ENCODE assay signal across 9 cellular contexts in the genomic region with DNA sequence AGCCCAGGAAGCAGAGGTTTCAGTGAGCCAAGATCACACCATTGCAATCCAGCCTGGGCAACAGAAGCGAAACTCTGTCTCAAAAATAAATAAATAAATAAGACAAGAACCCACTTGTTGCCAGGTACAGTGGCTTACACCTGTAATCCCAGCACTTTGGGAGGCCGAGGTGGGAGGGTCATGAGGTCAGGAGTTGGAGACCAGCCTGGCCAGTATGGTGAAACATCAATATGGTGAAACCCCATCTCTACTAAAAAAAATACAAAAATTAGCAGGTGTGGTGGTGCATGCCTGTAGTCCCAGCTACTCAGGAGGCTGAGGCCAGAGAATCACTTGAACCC. TPM values are rescaled to one million over a fixed set of nuclear protein-coding genes. Genes with fewer than 3 reads are reported as not detected.
DNase-seq lines count a peak whose midpoint lies in the region; TF ChIP-seq lines count a peak whose summit lies in the region.
"Not testable (repeated sequence)": the region's sequence is repeated elsewhere in the genome, so short reads cannot be mapped to it uniquely, and the experiment has no call there.
"Had no signal": no experiment of that assay in that cellular context is flagged by ENCODE, and none has a peak within 500 bp of the region (broad histone marks: within the 10 kb centered on the region; RNA-seq: fewer than 3 reads in every experiment).

No MANE protein-coding gene starts in this region.

- POLR2A ChIA-PET in A673 (lab: Charles Lee; ENCODE audit: low non-redundant PET): not testable (repeated sequence)
- POLR2A ChIA-PET in RWPE1 (lab: Yijun Ruan, JAX; ENCODE audit: low non-redundant PET): interaction anchor here (0.6 kb wide), 1 partner anchor 55 kb away, joined by 3 read pairs; no protein-coding TSS in a partner anchor

- not testable (repeated sequence) for H3K36me3 ChIP-seq in A673 (ENCODE audit: insufficient read depth, low read length, poor library complexity, severe bottlenecking); H7 (replicated peaks; ENCODE audit: control insufficient read depth, insufficient read depth, low read length); right atrium auricular region; muscle layer of colon (ENCODE audit: insufficient read depth, low read length); skeletal muscle satellite cell (ENCODE audit: insufficient read depth, low read length)

- H3K27ac Mint-ChIP-seq in activated naive CD4-positive, alpha-beta T cell treated with anti-CD3 and anti-CD28 coated beads for 36 hours: not testable (repeated sequence)

- H3K4me1 Mint-ChIP-seq in activated naive CD4-positive, alpha-beta T cell treated with anti-CD3 and anti-CD28 coated beads for 36 hours (ENCODE audit: low read depth): peaks cover 33% of the 10 kb centered on the region

- H3K27me3 Mint-ChIP-seq in activated naive CD4-positive, alpha-beta T cell treated with anti-CD3 and anti-CD28 coated beads for 36 hours (ENCODE audit: low read depth): not testable (repeated sequence)

- H3K4me3 ChIP-seq in A673 (ENCODE audit: low read depth, low read length, poor library complexity, severe bottlenecking): peak overlapping the region; percentile 75
- H3K4me3 ChIP-seq in H7 (ENCODE audit: insufficient read depth, low read depth, low read length): peak overlapping the region; percentile 73
- peak overlapping the region; percentile 100 for H3K4me3 ChIP-seq in coronary artery
- H3K4me3 ChIP-seq in right atrium auricular region: peak overlapping the region; percentile 93 to 94
- H3K4me3 ChIP-seq in muscle layer of colon (ENCODE audit: low read depth in 1 of 2, low read length in 2 of 2): peak overlapping the region; percentile 51 to 66
- peak overlapping the region; percentile 79 for H3K4me3 ChIP-seq in skeletal muscle satellite cell (ENCODE audit: low read length)

- H3K4me3 Mint-ChIP-seq in activated naive CD4-positive, alpha-beta T cell treated with anti-CD3 and anti-CD28 coated beads for 36 hours: peak overlapping the region; percentile 78

- H3K27me3 ChIP-seq in A673 (replicated peaks; ENCODE audit: insufficient read depth, low read depth, low read length, poor library complexity); H7 (ENCODE audit: control insufficient read depth, insufficient read depth, low read length); right atrium auricular region; muscle layer of colon (ENCODE audit: control insufficient read depth in 1 of 2, insufficient read depth in 2 of 2, low read length in 2 of 2); skeletal muscle satellite cell (ENCODE audit: control insufficient read depth, insufficient read depth, low read length): not testable (repeated sequence)

- peak overlapping the region; percentile 97 for H3K4me2 ChIP-seq in skeletal muscle satellite cell (ENCODE audit: low read length)

- not testable (repeated sequence) for BruUV-seq in A673 (replicated peaks; lab: Mats Ljungman, UMichigan)

- not testable (repeated sequence) for H3K9me3 ChIP-seq in A673 (ENCODE audit: low read depth, low read length, poor library complexity, severe bottlenecking); right atrium auricular region; muscle layer of colon (ENCODE audit: low read length); skeletal muscle satellite cell (replicated peaks; ENCODE audit: low read length)

- TF ChIP-seq CTCF in A673 (conservative IDR thresholded peaks at IDR 0.05; ENCODE audit: low read depth, low read length); RWPE1 (conservative IDR thresholded peaks at IDR 0.05; ENCODE audit: low read depth); coronary artery (IDR thresholded peaks at IDR 0.05); right atrium auricular region (IDR thresholded peaks at IDR 0.05): not testable (repeated sequence)

- DNase-seq in A673 (ENCODE audit: low spot score); H7; RWPE1 (ENCODE audit: low spot score); activated naive CD4-positive, alpha-beta T cell treated with anti-CD3 and anti-CD28 coated beads for 36 hours; coronary artery (ENCODE audit: low spot score); right atrium auricular region (ENCODE audit: low spot score): not testable (repeated sequence)

- H3K27ac ChIP-seq in A673 (ENCODE audit: low read depth, low read length, poor library complexity, severe bottlenecking) (peak overlapping the region; percentile 74), RWPE1 (peak overlapping the region; percentile 79), coronary artery (peak overlapping the region; percentile 91 to 93), right atrium auricular region (peak overlapping the region; percentile 93 to 95), muscle layer of colon (ENCODE audit: low read depth, low read length) (peak overlapping the region; percentile 83)

- H3K9ac ChIP-seq in muscle layer of colon (ENCODE audit: low read length): peak overlapping the region; percentile 44
- H3K9ac ChIP-seq in skeletal muscle satellite cell (ENCODE audit: low read depth, low read length): peak overlapping the region; percentile 87

- CTCF ChIA-PET in A673 (lab: Charles Lee); RWPE1 (lab: Yijun Ruan, JAX): not testable (repeated sequence)
- CTCF ChIA-PET in activated naive CD4-positive, alpha-beta T cell treated with anti-CD3 and anti-CD28 coated beads for 36 hours (lab: Charles Lee): interaction anchor here (0.6 kb wide), 1 partner anchor 476 kb away, joined by 3 read pairs; no protein-coding TSS in a partner anchor

- H3K9me3 Mint-ChIP-seq in activated naive CD4-positive, alpha-beta T cell treated with anti-CD3 and anti-CD28 coated beads for 36 hours: not testable (repeated sequence)

- H3K4me1 ChIP-seq in A673 (ENCODE audit: insufficient read depth, low read length, poor library complexity, severe bottlenecking): peaks cover 12% of the 10 kb centered on the region
- peaks cover 0 to 43% of the 10 kb centered on the region in 2 donors for H3K4me1 ChIP-seq in right atrium auricular region
- H3K4me1 ChIP-seq in muscle layer of colon (ENCODE audit: insufficient read depth, low read length): peaks cover 17% of the 10 kb centered on the region
- H3K4me1 ChIP-seq in skeletal muscle satellite cell (ENCODE audit: control insufficient read depth, insufficient read depth, low read length): peaks cover 17% of the 10 kb centered on the region

- intact Hi-C loops in A673 (cut with micrococcal nuclease; ENCODE audit: unreplicated experiment): not testable (repeated sequence)
- intact Hi-C loops in activated naive CD4-positive, alpha-beta T cell treated with anti-CD3 and anti-CD28 coated beads for 36 hours (cut with micrococcal nuclease): loop anchor here (1.0 to 2.0 kb wide), 3 partner anchors 24 to 188 kb away; partner anchors contain the start of genes C19orf44, CALR3, MED26 and SMIM7

- H3K36me3 Mint-ChIP-seq in activated naive CD4-positive, alpha-beta T cell treated with anti-CD3 and anti-CD28 coated beads for 36 hours (ENCODE audit: low read depth): not testable (repeated sequence)

RNA-seq across cellular contexts. Expression of gene EPS15L1, which starts 0.8 kb away (rescaled TPM):
- total RNA-seq in A673 (2021) (74.4 and 76.8 TPM in 2 replicates), right atrium auricular region (10 to 100 TPM; 24.0 to 27.4 TPM)
- 12.3 and 13.1 TPM in 2 replicates for total RNA-seq in H7 (2014; rRNA removed; shearing (Covaris generic))
- 10 to 100 TPM; 17.3 to 21.0 TPM for total RNA-seq in activated naive CD4-positive, alpha-beta T cell treated with anti-CD3 and anti-CD28 coated beads for 36 hours
- total RNA-seq in skeletal muscle satellite cell (2012; rRNA removed): 13.3 and 14.4 TPM in 2 replicates

RNA-seq across cellular contexts. Expression of gene CALR3, which starts 23.4 kb away (rescaled TPM):
- total RNA-seq in A673 (2021): not detected in 2 replicates
- 0.52 and 0.97 TPM in 2 replicates for total RNA-seq in H7 (2014; rRNA removed; shearing (Covaris generic))
- not detected for total RNA-seq in activated naive CD4-positive, alpha-beta T cell treated with anti-CD3 and anti-CD28 coated beads for 36 hours
- not detected for total RNA-seq in right atrium auricular region
- 0.25 TPM in 1 of 2 replicates, not detected in the other for total RNA-seq in skeletal muscle satellite cell (2012; rRNA removed)
- total RNA-seq: left colon had no signal

RNA-seq across cellular contexts. Expression of gene C19orf44, which starts 23.7 kb away (rescaled TPM):
- total RNA-seq in A673 (2021) (8.3 and 9.8 TPM in 2 replicates), right atrium auricular region (1 to 10 TPM; 2.3 to 6.0 TPM)
- total RNA-seq in H7 (2014; rRNA removed; shearing (Covaris generic)): 3.6 and 4.7 TPM in 2 replicates
- 1 to 10 TPM; 2.1 to 2.6 TPM for total RNA-seq in activated naive CD4-positive, alpha-beta T cell treated with anti-CD3 and anti-CD28 coated beads for 36 hours
- total RNA-seq in skeletal muscle satellite cell (2012; rRNA removed): 3.7 and 3.8 TPM in 2 replicates
